2 cellular contexts compared by ENCODE assay signal in genomic region chr1:24605534-24606295, GRCh38.
TF ChIP-seq lines count a peak whose summit lies in the region.

No MANE protein-coding gene starts in this region.

TF ChIP-seq in GM23338, 12 proteins besides CTCF, POLR2A, EP300 and RAD21:
- TF ChIP-seq REST (IDR thresholded peaks at IDR 0.05; ENCODE audit: unreplicated experiment) (no peak), ZNF331 (CRISPR knock-in tag; IDR thresholded peaks at IDR 0.05; ENCODE audit: low read depth) (no peak), JUNB (IDR thresholded peaks at IDR 0.05; ENCODE audit: unreplicated experiment) (no peak)
- TF ChIP-seq, protein P1, sequence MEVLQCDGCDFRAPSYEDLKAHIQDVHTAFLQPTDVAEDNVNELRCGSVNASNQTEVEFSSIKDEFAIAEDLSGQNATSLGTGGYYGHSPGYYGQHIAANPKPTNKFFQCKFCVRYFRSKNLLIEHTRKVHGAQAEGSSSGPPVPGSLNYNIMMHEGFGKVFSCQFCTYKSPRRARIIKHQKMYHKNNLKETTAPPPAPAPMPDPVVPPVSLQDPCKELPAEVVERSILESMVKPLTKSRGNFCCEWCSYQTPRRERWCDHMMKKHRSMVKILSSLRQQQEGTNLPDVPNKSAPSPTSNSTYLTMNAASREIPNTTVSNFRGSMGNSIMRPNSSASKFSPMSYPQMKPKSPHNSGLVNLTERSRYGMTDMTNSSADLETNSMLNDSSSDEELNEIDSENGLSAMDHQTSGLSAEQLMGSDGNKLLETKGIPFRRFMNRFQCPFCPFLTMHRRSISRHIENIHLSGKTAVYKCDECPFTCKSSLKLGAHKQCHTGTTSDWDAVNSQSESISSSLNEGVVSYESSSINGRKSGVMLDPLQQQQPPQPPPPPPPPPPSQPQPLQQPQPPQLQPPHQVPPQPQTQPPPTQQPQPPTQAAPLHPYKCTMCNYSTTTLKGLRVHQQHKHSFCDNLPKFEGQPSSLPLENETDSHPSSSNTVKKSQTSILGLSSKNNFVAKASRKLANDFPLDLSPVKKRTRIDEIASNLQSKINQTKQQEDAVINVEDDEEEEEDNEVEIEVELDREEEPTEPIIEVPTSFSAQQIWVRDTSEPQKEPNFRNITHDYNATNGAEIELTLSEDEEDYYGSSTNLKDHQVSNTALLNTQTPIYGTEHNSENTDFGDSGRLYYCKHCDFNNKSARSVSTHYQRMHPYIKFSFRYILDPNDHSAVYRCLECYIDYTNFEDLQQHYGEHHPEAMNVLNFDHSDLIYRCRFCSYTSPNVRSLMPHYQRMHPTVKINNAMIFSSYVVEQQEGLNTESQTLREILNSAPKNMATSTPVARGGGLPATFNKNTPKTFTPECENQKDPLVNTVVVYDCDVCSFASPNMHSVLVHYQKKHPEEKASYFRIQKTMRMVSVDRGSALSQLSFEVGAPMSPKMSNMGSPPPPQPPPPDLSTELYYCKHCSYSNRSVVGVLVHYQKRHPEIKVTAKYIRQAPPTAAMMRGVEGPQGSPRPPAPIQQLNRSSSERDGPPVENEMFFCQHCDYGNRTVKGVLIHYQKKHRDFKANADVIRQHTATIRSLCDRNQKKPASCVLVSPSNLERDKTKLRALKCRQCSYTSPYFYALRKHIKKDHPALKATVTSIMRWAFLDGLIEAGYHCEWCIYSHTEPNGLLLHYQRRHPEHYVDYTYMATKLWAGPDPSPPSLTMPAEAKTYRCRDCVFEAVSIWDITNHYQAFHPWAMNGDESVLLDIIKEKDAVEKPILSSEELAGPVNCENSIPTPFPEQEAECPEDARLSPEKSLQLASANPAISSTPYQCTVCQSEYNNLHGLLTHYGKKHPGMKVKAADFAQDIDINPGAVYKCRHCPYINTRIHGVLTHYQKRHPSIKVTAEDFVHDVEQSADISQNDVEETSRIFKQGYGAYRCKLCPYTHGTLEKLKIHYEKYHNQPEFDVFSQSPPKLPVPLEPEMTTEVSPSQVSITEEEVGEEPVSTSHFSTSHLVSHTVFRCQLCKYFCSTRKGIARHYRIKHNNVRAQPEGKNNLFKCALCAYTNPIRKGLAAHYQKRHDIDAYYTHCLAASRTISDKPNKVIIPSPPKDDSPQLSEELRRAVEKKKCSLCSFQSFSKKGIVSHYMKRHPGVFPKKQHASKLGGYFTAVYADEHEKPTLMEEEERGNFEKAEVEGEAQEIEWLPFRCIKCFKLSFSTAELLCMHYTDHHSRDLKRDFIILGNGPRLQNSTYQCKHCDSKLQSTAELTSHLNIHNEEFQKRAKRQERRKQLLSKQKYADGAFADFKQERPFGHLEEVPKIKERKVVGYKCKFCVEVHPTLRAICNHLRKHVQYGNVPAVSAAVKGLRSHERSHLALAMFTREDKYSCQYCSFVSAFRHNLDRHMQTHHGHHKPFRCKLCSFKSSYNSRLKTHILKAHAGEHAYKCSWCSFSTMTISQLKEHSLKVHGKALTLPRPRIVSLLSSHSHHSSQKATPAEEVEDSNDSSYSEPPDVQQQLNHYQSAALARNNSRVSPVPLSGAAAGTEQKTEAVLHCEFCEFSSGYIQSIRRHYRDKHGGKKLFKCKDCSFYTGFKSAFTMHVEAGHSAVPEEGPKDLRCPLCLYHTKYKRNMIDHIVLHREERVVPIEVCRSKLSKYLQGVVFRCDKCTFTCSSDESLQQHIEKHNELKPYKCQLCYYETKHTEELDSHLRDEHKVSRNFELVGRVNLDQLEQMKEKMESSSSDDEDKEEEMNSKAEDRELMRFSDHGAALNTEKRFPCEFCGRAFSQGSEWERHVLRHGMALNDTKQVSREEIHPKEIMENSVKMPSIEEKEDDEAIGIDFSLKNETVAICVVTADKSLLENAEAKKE (CRISPR knock-in tag; IDR thresholded peaks at IDR 0.05): no peak

TF ChIP-seq in liver, 16 proteins besides CTCF, POLR2A, EP300 and RAD21:
- no peak for TF ChIP-seq FOXA1 (IDR thresholded peaks at IDR 0.05)
- no peak for TF ChIP-seq GABPA (IDR thresholded peaks at IDR 0.05 in 1 of 2, conservative IDR thresholded peaks at IDR 0.05 in 1 of 2)
- TF ChIP-seq NR2F2 (IDR thresholded peaks at IDR 0.05): no peak
- peak; percentile 50 for TF ChIP-seq SP1 (IDR thresholded peaks at IDR 0.05)
- TF ChIP-seq RXRA (IDR thresholded peaks at IDR 0.05): peak; percentile 39 to 72
- TF ChIP-seq YY1 (IDR thresholded peaks at IDR 0.05): no peak
- TF ChIP-seq, protein P2, sequence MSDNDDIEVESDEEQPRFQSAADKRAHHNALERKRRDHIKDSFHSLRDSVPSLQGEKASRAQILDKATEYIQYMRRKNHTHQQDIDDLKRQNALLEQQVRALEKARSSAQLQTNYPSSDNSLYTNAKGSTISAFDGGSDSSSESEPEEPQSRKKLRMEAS (IDR thresholded peaks at IDR 0.05): no peak
- no peak for TF ChIP-seq HNF4G (IDR thresholded peaks at IDR 0.05)
- TF ChIP-seq, protein P3, sequence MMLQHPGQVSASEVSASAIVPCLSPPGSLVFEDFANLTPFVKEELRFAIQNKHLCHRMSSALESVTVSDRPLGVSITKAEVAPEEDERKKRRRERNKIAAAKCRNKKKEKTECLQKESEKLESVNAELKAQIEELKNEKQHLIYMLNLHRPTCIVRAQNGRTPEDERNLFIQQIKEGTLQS (IDR thresholded peaks at IDR 0.05): no peak
- TF ChIP-seq TAF1 (conservative IDR thresholded peaks at IDR 0.05): no peak
- no peak for TF ChIP-seq ZBTB33 (IDR thresholded peaks at IDR 0.05)
- TF ChIP-seq HNF4A (conservative IDR thresholded peaks at IDR 0.05): peak; percentile 71 to 84
- TF ChIP-seq EGR1 (IDR thresholded peaks at IDR 0.05; ENCODE audit: low read depth in 2 of 2): no peak
- no peak for TF ChIP-seq JUND (IDR thresholded peaks at IDR 0.05)
- no peak for TF ChIP-seq REST (IDR thresholded peaks at IDR 0.05)
- TF ChIP-seq FOXA2 (IDR thresholded peaks at IDR 0.05): no peak
